ENCODE assay signal across 8 cellular contexts in the genomic region with DNA sequence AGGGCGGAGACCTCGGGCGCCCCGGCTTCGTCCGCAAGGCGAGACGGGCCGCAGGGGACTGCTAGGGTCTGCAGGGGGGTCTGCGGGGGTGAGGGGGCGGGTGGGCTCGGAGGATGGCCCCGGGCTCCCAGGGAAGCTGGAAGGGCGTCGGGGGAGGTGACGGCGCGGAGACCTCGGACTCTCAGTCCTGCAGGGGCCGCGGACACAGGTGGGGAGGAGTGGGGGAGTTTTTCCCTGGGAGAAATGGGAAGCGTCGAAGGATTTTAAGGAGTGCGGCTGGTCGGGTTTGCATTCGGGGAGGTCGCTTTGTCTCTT. TPM values are rescaled to one million over a fixed set of nuclear protein-coding genes. Genes with fewer than 3 reads are reported as not detected.
DNase-seq lines count a peak whose midpoint lies in the region; ATAC-seq, FAIRE-seq and TF ChIP-seq lines count a peak whose summit lies in the region.

No MANE protein-coding gene starts in this region.

- no peak for FAIRE-seq in A549 (lab: Jason Lieb, UNC)
- FAIRE-seq in HTR-8/SVneo (lab: Jason Lieb, UNC) = no peak

- 12% methylated on average over 6 of the region's 27 CpGs for WGBS in A549 (ENCODE audit: missing lambda C conversion rate)

- DNase-seq in A549 (ENCODE audit: low read depth in 1 of 2, low spot score in 1 of 2) = peak in 1 of 2 experiments; percentile 25
- DNase-seq in HTR-8/SVneo (ENCODE audit: insufficient read length, low spot score) = peak; percentile 44
- no peak for DNase-seq in choroid plexus epithelial cell (ENCODE audit: low read depth)
- no peak for DNase-seq in naive B cell
- no peak for DNase-seq in GM19238 (ENCODE audit: insufficient read length, low spot score)
- no peak for DNase-seq in NCI-H128 (lab: John Stamatoyannopoulos, UW; ENCODE audit: unreplicated experiment)
- DNase-seq in NCI-H524 treated with DMSO at 0.1 percent for 48 hours (lab: John Stamatoyannopoulos, UW) = no peak

- peaks cover 8 to 23% (median 19%) of the 10 kb centered on the region in 3 donors for H3K27me3 Mint-ChIP-seq in naive B cell

- TF ChIP-seq EP300 in A549 (IDR thresholded peaks at IDR 0.05) = no peak

- H3K36me3 Mint-ChIP-seq in naive B cell = peaks cover 0 to 8% of the 10 kb centered on the region in 2 donors

- peaks cover 9% of the 10 kb centered on the region; the same call in 2 of the 3 replicates for H3K4me1 ChIP-seq in A549

- POLR2A ChIA-PET in A549 (lab: Yijun Ruan, JAX) = interaction anchor here (0.5 kb wide), 1 partner anchor 158 kb away, joined by 4 read pairs; no protein-coding TSS in a partner anchor

- peaks cover 19 to 32% (median 28%) of the 10 kb centered on the region in 3 donors for H3K4me1 Mint-ChIP-seq in naive B cell

- peak overlapping the region in 2 of 6 donors; percentile 24 to 92 for H3K27ac Mint-ChIP-seq in naive B cell

- peak overlapping the region; percentile 75 to 93 (median 87) for H3K4me3 Mint-ChIP-seq in naive B cell

- H3K4me2 ChIP-seq in A549 = peak overlapping the region; percentile 95

- H3K27ac ChIP-seq in A549 = peak overlapping the region; percentile 43 to 83

- peak overlapping the region; percentile 45 for H3K4me3 ChIP-seq in A549
- peak overlapping the region; percentile 49 for H3K4me3 ChIP-seq in choroid plexus epithelial cell (ENCODE audit: low read depth, low read length)

- no peak for TF ChIP-seq RAD21 in A549 (conservative IDR thresholded peaks at IDR 0.05 in 1 of 2, IDR thresholded peaks at IDR 0.05 in 1 of 2)

- TF ChIP-seq CTCF in A549 (IDR thresholded peaks at IDR 0.05) = no peak
- no peak for TF ChIP-seq CTCF in choroid plexus epithelial cell (conservative IDR thresholded peaks at IDR 0.05; ENCODE audit: low read depth, low read length)

- CTCF ChIA-PET in A549 (lab: Yijun Ruan, JAX) = interaction anchor here (0.6 to 4.2 kb wide), 21 partner anchors 11 to 115 kb away, joined by 3 to 88 read pairs (median 5); a partner anchor contains a TSS

- peaks cover 0 to 8% (median 4%) of the 10 kb centered on the region in 7 donors for H3K9me3 Mint-ChIP-seq in naive B cell

- ATAC-seq in A549 = peak in 1 of 2 experiments; percentile 22; a peak in 3 of 6 replicates
- ATAC-seq in naive B cell (ENCODE audit: low read depth in 2 of 2) = no peak
- ATAC-seq in HG02981 (IDR thresholded peaks at IDR 0.05; ENCODE audit: unreplicated experiment) = no peak

- TF ChIP-seq POLR2A in A549 (IDR thresholded peaks at IDR 0.05; ENCODE audit: low read length) = no peak

- no peaks in the 10 kb centered on the region for H3K9me3 ChIP-seq in A549

TF ChIP-seq in A549, 52 proteins besides CTCF, POLR2A, EP300 and RAD21:
- TF ChIP-seq JUN (IDR thresholded peaks at IDR 0.05) (0 out of 5 replicates have a peak, but pooled peaks of 1 of the 2 experiments have one; percentile 4), ZSCAN20 (CRISPR knock-in tag; IDR thresholded peaks at IDR 0.05) (no peak)

RNA-seq across cellular contexts. Expression of a gene that starts 25.9 kb away (rescaled TPM):
- polyA plus RNA-seq in A549 (2011; rRNA removed) = 1.6 and 2.1 TPM in 2 replicates
- polyA plus RNA-seq in A549 (2012; cell fraction: cytosol; rRNA removed) = 1.6 and 2.9 TPM in 2 replicates
- polyA plus RNA-seq in A549 (2012; cell fraction: nucleus; rRNA removed) = 2.3 and 2.9 TPM in 2 replicates
- polyA plus RNA-seq in A549 (2017; fragmentation: RNase III; extraction: RNeasy Plus Mini Kit Qiagen cat#74134 plus additional on column Dnase treatment) = 2.3 to 3.1 TPM (median 2.6 TPM) in 3 replicates
- 3.9 and 4.1 TPM in 2 replicates for polyA minus RNA-seq in A549 (2011; rRNA and poly(A)+ RNA removed)
- 1 to 10 TPM in 4 of 6 donors, under 1 TPM in 2; 0.84 to 1.9 (median 1.2) TPM for polyA plus RNA-seq in naive B cell (ENCODE audit: low read depth in 6 of 6)

RNA-seq across cellular contexts. Expression of a gene that starts 31.3 kb away (rescaled TPM):
- polyA plus RNA-seq in A549 (2011; rRNA removed) (66.0 and 70.2 TPM in 2 replicates), A549 (2017; fragmentation: RNase III; extraction: RNeasy Plus Mini Kit Qiagen cat#74134 plus additional on column Dnase treatment) (87.1 to 93.8 TPM (median 93.0 TPM) in 3 replicates), naive B cell (ENCODE audit: low read depth in 6 of 6) (10 to 100 TPM in 5 of 6 donors, 1 to 10 TPM in 1; 6.3 to 22.0 (median 14.1) TPM)
- polyA plus RNA-seq in A549 (2012; cell fraction: cytosol; rRNA removed) = 164 and 170 TPM in 2 replicates
- polyA plus RNA-seq in A549 (2012; cell fraction: nucleus; rRNA removed) = 315 and 328 TPM in 2 replicates
- 138 and 139 TPM in 2 replicates for polyA minus RNA-seq in A549 (2011; rRNA and poly(A)+ RNA removed)

RNA-seq across cellular contexts. Expression of a gene that starts 38.3 kb away (rescaled TPM):
- polyA plus RNA-seq in A549 (2011; rRNA removed) = 3.9 and 4.5 TPM in 2 replicates
- polyA plus RNA-seq in A549 (2012; cell fraction: cytosol; rRNA removed) = 8.7 and 12.5 TPM in 2 replicates
- polyA plus RNA-seq in A549 (2012; cell fraction: nucleus; rRNA removed) = 59.0 and 71.9 TPM in 2 replicates
- polyA plus RNA-seq in A549 (2017; fragmentation: RNase III; extraction: RNeasy Plus Mini Kit Qiagen cat#74134 plus additional on column Dnase treatment) = 13.1 to 14.3 TPM (median 13.5 TPM) in 3 replicates
- 3.8 and 4.3 TPM in 2 replicates for polyA minus RNA-seq in A549 (2011; rRNA and poly(A)+ RNA removed)
- not detected for polyA plus RNA-seq in naive B cell (ENCODE audit: low read depth in 6 of 6)

Comparison
In these comparisons a context has a peak if more than half of its experiments do, and no peak if none do; other contexts are left out.
1. RNA of a gene that starts 38.3 kb away (polyA plus RNA-seq): 3.9 to 71.9 TPM in A549; not detected in naive B cell; every median in the first group is over 4 times any median in the second.